8 cellular contexts compared by ENCODE assay signal in genomic region chr2:171523339-171523931, GRCh38. TPM values are rescaled to one million over a fixed set of nuclear protein-coding genes. Genes with fewer than 3 reads are reported as not detected.
DNase-seq lines count a peak whose midpoint lies in the region; ATAC-seq and TF ChIP-seq lines count a peak whose summit lies in the region.

No MANE protein-coding gene starts in this region.

- intact Hi-C loops in activated CD4-positive, alpha-beta T cell treated with anti-CD3 and anti-CD28 coated beads for 36 hours (cut with DNase I, micrococcal nuclease): loop anchor here in 1 of 2 experiments (5.0 kb wide), 1 partner anchor 551 kb away; no protein-coding TSS in a partner anchor
- intact Hi-C loops in heart left ventricle (cut with DNase I): loop anchor here in 7 of 10 donors (2.0 to 10.0 kb wide), 4 partner anchors 89 to 164 kb away; partner anchors contain the start of genes DCAF17 (in 7 of the 7), METTL8 (in 6 of the 7) and DYNC1I2 (in 1 of the 7)

- H3K4me1 Mint-ChIP-seq in activated CD4-positive, alpha-beta T cell treated with anti-CD3 and anti-CD28 coated beads for 36 hours: peaks cover 16% of the 10 kb centered on the region

- no peaks in the 10 kb centered on the region for H3K36me3 ChIP-seq in heart left ventricle

- TF ChIP-seq POLR2A in heart left ventricle (IDR thresholded peaks at IDR 0.05): peak in 1 of 2 donors; percentile 57

- ATAC-seq in activated CD4-positive, alpha-beta T cell treated with anti-CD3 and anti-CD28 coated beads for 36 hours: peak; percentile 43
- ATAC-seq in HG02763 (IDR thresholded peaks at IDR 0.05; ENCODE audit: unreplicated experiment): peak; percentile 33
- peak; percentile 72 to 78 (median 76) for ATAC-seq in heart left ventricle

- CTCF ChIA-PET in activated CD4-positive, alpha-beta T cell treated with anti-CD3 and anti-CD28 coated beads for 36 hours (lab: Charles Lee): interaction anchor here (0.6 kb wide), 2 partner anchors 11 to 40 kb away, joined by 3 read pairs; no protein-coding TSS in a partner anchor

- H3K4me3 Mint-ChIP-seq in activated CD4-positive, alpha-beta T cell treated with anti-CD3 and anti-CD28 coated beads for 36 hours: peak overlapping the region; percentile 77

- peak; percentile 49 for DNase-seq in activated CD4-positive, alpha-beta T cell treated with anti-CD3 and anti-CD28 coated beads for 36 hours
- DNase-seq in activated CD4-positive, alpha-beta T cell treated with anti-CD3 and anti-CD28 coated beads for 4 hours: no peak
- DNase-seq in NCI-H748 treated with DMSO at 0.1 percent for 48 hours (lab: John Stamatoyannopoulos, UW): peak; percentile 54
- peak; percentile 62 for DNase-seq in amniotic stem cell (lab: John Stamatoyannopoulos, UW)
- DNase-seq in heart left ventricle: peak; percentile 74 to 87 (median 79)
- peak; percentile 22 to 93 (median 77) for DNase-seq in nucleus accumbens (lab: John Stamatoyannopoulos, UW)
- DNase-seq in stimulated activated naive CD4-positive, alpha-beta T cell treated with Interleukin-2 at 50 U/mL for 16 hours (lab: John Stamatoyannopoulos, UW): no peak

- peaks cover 50% of the 10 kb centered on the region for H3K27me3 Mint-ChIP-seq in activated CD4-positive, alpha-beta T cell treated with anti-CD3 and anti-CD28 coated beads for 36 hours

- H3K9me3 ChIP-seq in heart left ventricle: no peaks in the 10 kb centered on the region

- WGBS in heart left ventricle, 4 donors: 0 to 1% (median 0%) methylated on average over 16 to 33 of the region's 33 CpGs

- H3K36me3 Mint-ChIP-seq in activated CD4-positive, alpha-beta T cell treated with anti-CD3 and anti-CD28 coated beads for 36 hours (ENCODE audit: low read depth): no peaks in the 10 kb centered on the region

- peak in 1 of 12 donors; percentile 10 for TF ChIP-seq CTCF in heart left ventricle (IDR thresholded peaks at IDR 0.05)

- peak overlapping the region; percentile 81 to 95 (median 92) for H3K27ac ChIP-seq in heart left ventricle

- H3K4me1 ChIP-seq in heart left ventricle: peaks cover 0 to 47% (median 20%) of the 10 kb centered on the region in 12 donors

- no peaks in the 10 kb centered on the region for H3K27me3 ChIP-seq in heart left ventricle

- peak overlapping the region; percentile 78 to 97 (median 86) for H3K4me3 ChIP-seq in heart left ventricle

- POLR2A ChIA-PET in activated CD4-positive, alpha-beta T cell treated with anti-CD3 and anti-CD28 coated beads for 36 hours (lab: Charles Lee): no interaction called here

- no peaks in the 10 kb centered on the region for H3K9me3 Mint-ChIP-seq in activated CD4-positive, alpha-beta T cell treated with anti-CD3 and anti-CD28 coated beads for 36 hours (ENCODE audit: low read depth)

- H3K27ac Mint-ChIP-seq in activated CD4-positive, alpha-beta T cell treated with anti-CD3 and anti-CD28 coated beads for 36 hours: no peak overlapping the region

RNA-seq across cellular contexts. Expression of gene CYBRD1, which starts 1.2 kb away (rescaled TPM):
- 1 to 10 TPM in 1 of 2 experiments, under 1 TPM in 1; 0.74 to 1.4 TPM for total RNA-seq in activated CD4-positive, alpha-beta T cell treated with anti-CD3 and anti-CD28 coated beads for 36 hours
- 100 to 1,000 TPM in 1 of 9 donors, 10 to 100 TPM in 8; 19.3 to 138 (median 49.9) TPM for total RNA-seq in heart left ventricle
- 10 to 100 TPM; 21.8 to 28.2 TPM for polyA plus RNA-seq in heart left ventricle

Comparison
In these comparisons a context has a peak if more than half of its experiments do, and no peak if none do; other contexts are left out.
1. DNase-seq: peak in activated CD4-positive, alpha-beta T cell treated with anti-CD3 and anti-CD28 coated beads for 36 hours (single experiment), NCI-H748 treated with DMSO at 0.1 percent for 48 hours (single experiment), amniotic stem cell (single experiment), heart left ventricle (5 of 5) and nucleus accumbens (56 of 56); none in activated CD4-positive, alpha-beta T cell treated with anti-CD3 and anti-CD28 coated beads for 4 hours (0 of 2) and stimulated activated naive CD4-positive, alpha-beta T cell treated with Interleukin-2 at 50 U/mL for 16 hours (single experiment).
2. RNA of gene CYBRD1, which starts 1.2 kb away (total RNA-seq): 19.3 to 138 TPM in heart left ventricle; 0.74 to 1.4 TPM in activated CD4-positive, alpha-beta T cell treated with anti-CD3 and anti-CD28 coated beads for 36 hours; every median in the first group is over 4 times any median in the second.
3. Peak in every context shown above with its lines, with median percentiles within 50 percentile points of each other: ATAC-seq.